9 cellular contexts compared by ENCODE assay signal in genomic region chr6:26422329-26422728, GRCh38. TPM values are rescaled to one million over a fixed set of nuclear protein-coding genes. Genes with fewer than 3 reads are reported as not detected.
DNase-seq lines count a peak whose midpoint lies in the region; ATAC-seq and TF ChIP-seq lines count a peak whose summit lies in the region.
"Had no signal": no experiment of that assay in that cellular context is flagged by ENCODE, and none has a peak within 500 bp of the region (broad histone marks: within the 10 kb centered on the region; RNA-seq: fewer than 3 reads in every experiment).

No MANE protein-coding gene starts in this region.

- peak overlapping the region; percentile 91; the same call in 1 of the 2 replicates for H2AFZ ChIP-seq in DND-41 (ENCODE audit: low read depth, low read length)

- H3K27me3 ChIP-seq in DND-41 (ENCODE audit: insufficient read depth, low read length, poor library complexity) (no peaks in the 10 kb centered on the region), ascending aorta (no peaks in the 10 kb centered on the region)

- peak overlapping the region; percentile 77 for H3K4me2 ChIP-seq in DND-41 (ENCODE audit: insufficient read depth, low read length)

- peak overlapping the region; percentile 31 for H3K4me3 Mint-ChIP-seq in osteocyte (ENCODE audit: unreplicated experiment)
- H3K4me3 Mint-ChIP-seq: T-helper 17 cell had no signal

- H3K9me3 ChIP-seq in DND-41 (ENCODE audit: insufficient read depth, low read length, severe bottlenecking), result peaks cover 11% of the 10 kb centered on the region
- no peaks in the 10 kb centered on the region for H3K9me3 ChIP-seq in ascending aorta

- H3K4me1 ChIP-seq in DND-41 (ENCODE audit: insufficient read depth, low read length) (peaks cover 37% of the 10 kb centered on the region), ascending aorta (peaks cover 5 to 35% of the 10 kb centered on the region in 2 donors)

- H3K27ac ChIP-seq in DND-41 (ENCODE audit: low read length) (no peak overlapping the region), ascending aorta (no peak overlapping the region)

- peak overlapping the region; percentile 70; the same call in 1 of the 2 replicates for H3K9ac ChIP-seq in DND-41 (ENCODE audit: low read depth, low read length)

- H3K27ac Mint-ChIP-seq in osteocyte (ENCODE audit: unreplicated experiment), result no peak overlapping the region
- H3K27ac Mint-ChIP-seq: T-helper 17 cell had no signal

- peaks cover 28% of the 10 kb centered on the region for H3K36me3 Mint-ChIP-seq in osteocyte (ENCODE audit: unreplicated experiment)

- peaks cover 27% of the 10 kb centered on the region for H3K4me1 Mint-ChIP-seq in osteocyte (ENCODE audit: unreplicated experiment)

- H3K79me2 ChIP-seq in DND-41 (ENCODE audit: insufficient read depth, low read length), result 0 out of 2 replicates have a peak, but pooled peaks cover 7% of the 10 kb centered on the region

- ATAC-seq in DND-41 (ENCODE audit: insufficient read depth, low read depth) (no peak), HG02642 (IDR thresholded peaks at IDR 0.05; ENCODE audit: poor library complexity, unreplicated experiment) (no peak)

- H3K36me3 ChIP-seq in DND-41 (ENCODE audit: insufficient read depth, low read length) (peaks cover 26% of the 10 kb centered on the region), ascending aorta (peaks cover 9 to 10% of the 10 kb centered on the region in 2 donors)

- intact Hi-C loops in ascending aorta (cut with DNase I), result loop anchor here (5.0 kb wide), 2 partner anchors 55 to 100 kb away; partner anchors contain the start of gene BTN3A2

- no peaks in the 10 kb centered on the region for H3K9me3 Mint-ChIP-seq in osteocyte (ENCODE audit: unreplicated experiment)

- TF ChIP-seq CTCF in DND-41 (IDR thresholded peaks at IDR 0.05; ENCODE audit: borderline replicate concordance, extremely low read depth, low read length, poor library complexity, severe bottlenecking), result no peak
- no peak for TF ChIP-seq CTCF in ascending aorta (IDR thresholded peaks at IDR 0.05)
- no peak for TF ChIP-seq CTCF in osteocyte (IDR thresholded peaks at IDR 0.05)

- no peaks in the 10 kb centered on the region for H4K20me1 ChIP-seq in DND-41 (ENCODE audit: insufficient read depth, low read length)

- H3K4me3 ChIP-seq in DND-41 (ENCODE audit: low read depth in 1 of 2, low read length in 2 of 2) (peak overlapping the region in 1 of 2 experiments; percentile 76; a peak in 2 of 4 replicates), ascending aorta (peak overlapping the region; percentile 52 to 97)

- H3K27me3 Mint-ChIP-seq in osteocyte (ENCODE audit: unreplicated experiment), result no peaks in the 10 kb centered on the region
- H3K27me3 Mint-ChIP-seq: naive thymus-derived CD8-positive, alpha-beta T cell had no signal

- DNase-seq in DND-41 (no peak), ascending aorta (ENCODE audit: low spot score in 2 of 2) (no peak), osteocyte (ENCODE audit: extremely low spot score, unreplicated experiment) (no peak), HCEC 1CT (no peak), globus pallidus (ENCODE audit: low spot score) (no peak)
- DNase-seq: NCI-H226 had no signal

RNA-seq across cellular contexts. Expression of gene BTN3A3, which starts 18.0 kb away (rescaled TPM):
- total RNA-seq in ascending aorta (16.9 TPM), osteocyte (17.3 and 17.7 TPM in 2 replicates)

RNA-seq across cellular contexts. Expression of gene BTN3A1, which starts 20.3 kb away (rescaled TPM):
- total RNA-seq in ascending aorta (7.7 TPM), osteocyte (17.1 and 21.1 TPM in 2 replicates)

RNA-seq across cellular contexts. Expression of gene BTN2A1, which starts 35.4 kb away (rescaled TPM):
- total RNA-seq in ascending aorta, result 8.3 TPM
- total RNA-seq in osteocyte, result 27.0 and 27.7 TPM in 2 replicates

RNA-seq across cellular contexts. Expression of gene BTN2A2, which starts 39.4 kb away (rescaled TPM):
- total RNA-seq in ascending aorta (22.5 TPM), osteocyte (27.8 and 32.0 TPM in 2 replicates)

RNA-seq across cellular contexts. Expression of gene BTN3A2, which starts 57.3 kb away (rescaled TPM):
- 17.2 TPM for total RNA-seq in ascending aorta
- 17.6 and 22.7 TPM in 2 replicates for total RNA-seq in osteocyte
